In genomic region chr19:49301866-49302252, GRCh38 we compare ENCODE assay signal across 13 cellular contexts. TPM values are rescaled to one million over a fixed set of nuclear protein-coding genes. Genes with fewer than 3 reads are reported as not detected.
DNase-seq lines count a peak whose midpoint lies in the region; ATAC-seq, FAIRE-seq and TF ChIP-seq lines count a peak whose summit lies in the region.
"Had no signal": no experiment of that assay in that cellular context is flagged by ENCODE, and none has a peak within 500 bp of the region (broad histone marks: within the 10 kb centered on the region; RNA-seq: fewer than 3 reads in every experiment).

No MANE protein-coding gene starts in this region.

- H3K23ac ChIP-seq in H1 (ENCODE audit: insufficient read length) = no peak overlapping the region

- BruUV-seq in Panc1 (replicated peaks; lab: Mats Ljungman, UMichigan) (no TSS peak), mammary epithelial cell (replicated peaks; lab: Mats Ljungman, UMichigan) (no TSS peak)

- WGBS in H1 (ENCODE audit: extremely low coverage in 1 of 2, insufficient coverage in 1 of 2, insufficient read length in 1 of 2, insufficient replicate concordance in 2 of 2, low coverage in 1 of 2, low lambda C conversion rate in 2 of 2, missing lambda C conversion rate in 1 of 2), 2 experiments = 85% methylated on average over 5 of the region's 5 CpGs; no CpG with 5 or more reads in 1 of the 2 experiments
- 82% methylated on average over 5 of the region's 5 CpGs for WGBS in suprapubic skin
- WGBS in transverse colon (ENCODE audit: low coverage in 1 of 2), 2 donors = 86% methylated on average over 5 of the region's 5 CpGs; no CpG with 5 or more reads in 1 of the 2 donors
- 78% methylated on average over 5 of the region's 5 CpGs for WGBS in mammary epithelial cell (ENCODE audit: low coverage, missing lambda C conversion rate)

- H3K9ac ChIP-seq in H1 (replicated peaks in 1 of 4; ENCODE audit: extremely low read depth in 1 of 4, low read depth in 3 of 4, low read length in 3 of 4) = no peak overlapping the region
- no peak overlapping the region for H3K9ac ChIP-seq in mammary epithelial cell (ENCODE audit: insufficient read depth, low read length)
- H3K9ac ChIP-seq: BLaER1 had no signal

- H4K20me1 ChIP-seq in H1 (replicated peaks in 1 of 2; ENCODE audit: control insufficient read depth in 1 of 2, insufficient read depth in 2 of 2, low read length in 2 of 2) (no peaks in the 10 kb centered on the region), mammary epithelial cell (ENCODE audit: insufficient read depth, low read length) (no peaks in the 10 kb centered on the region)
- H4K20me1 ChIP-seq: BLaER1 had no signal

- H2BK15ac ChIP-seq in H1 (ENCODE audit: low read length) = no peak overlapping the region; the same call in 1 of the 2 replicates

- in situ Hi-C loops in Panc1 (cut with HindIII; ENCODE audit: low pct_unique_long_range_greater_than_20kb, low sequenced_read_pairs) = no loop called here
- in situ Hi-C loops in transverse colon (cut with MboI; ENCODE audit: low pct_ligation_motif_present in 1 of 4, low pct_unique_long_range_greater_than_20kb in 1 of 4, low sequenced_read_pairs in 3 of 4) = no loop called here
- in situ Hi-C loops in mammary epithelial cell (cut with MboI; ENCODE audit: low sequenced_read_pairs in 2 of 2) = no loop called here

- no peak for TF ChIP-seq CTCF in Panc1 (IDR thresholded peaks at IDR 0.05)
- TF ChIP-seq CTCF in H1 (IDR thresholded peaks at IDR 0.05; ENCODE audit: control extremely low read depth in 1 of 3, insufficient read depth in 1 of 3, low read depth in 1 of 3, low read length in 3 of 3) = no peak
- TF ChIP-seq CTCF in osteocyte (IDR thresholded peaks at IDR 0.05) = no peak
- no peak for TF ChIP-seq CTCF in upper lobe of right lung (IDR thresholded peaks at IDR 0.05)
- no peak for TF ChIP-seq CTCF in suprapubic skin (IDR thresholded peaks at IDR 0.05)
- TF ChIP-seq CTCF in transverse colon (IDR thresholded peaks at IDR 0.05) = no peak
- no peak for TF ChIP-seq CTCF in mammary epithelial cell (conservative IDR thresholded peaks at IDR 0.05 in 1 of 2, IDR thresholded peaks at IDR 0.05 in 1 of 2; ENCODE audit: extremely low read depth in 1 of 2, insufficient read depth in 1 of 2, low read depth in 1 of 2, low read length in 2 of 2)

- no peak overlapping the region for H3K56ac ChIP-seq in H1 (replicated peaks; ENCODE audit: insufficient read length, low read depth, low read length)

- H4K8ac ChIP-seq in H1 (ENCODE audit: extremely low read depth, insufficient read depth, low read length) = peak overlapping the region; percentile 53; the same call in 1 of the 2 replicates

- H3K14ac ChIP-seq in H1 (ENCODE audit: insufficient read length) = no peak overlapping the region

- H2BK12ac ChIP-seq in H1 (ENCODE audit: low read depth, low read length) = peak overlapping the region; percentile 82; the same call in 1 of the 2 replicates

- peak; percentile 45 for ATAC-seq in Panc1
- peak; percentile 28 for ATAC-seq in upper lobe of right lung

- TF ChIP-seq RAD21 in H1 (IDR thresholded peaks at IDR 0.05 in 1 of 2, conservative IDR thresholded peaks at IDR 0.05 in 1 of 2; ENCODE audit: low read depth in 2 of 2, low read length in 2 of 2) = no peak

- no peaks in the 10 kb centered on the region for H3K79me1 ChIP-seq in H1 (ENCODE audit: low read depth, low read length)

- TF ChIP-seq POLR2A in H1 (IDR thresholded peaks at IDR 0.05; ENCODE audit: control extremely low read depth in 1 of 2, low read depth in 2 of 2, low read length in 2 of 2) (no peak), suprapubic skin (IDR thresholded peaks at IDR 0.05) (no peak), transverse colon (IDR thresholded peaks at IDR 0.05) (no peak)

- DNase-seq in Panc1 (ENCODE audit: low read depth, low spot score) (no peak), H1 (ENCODE audit: low read depth in 1 of 2, low spot score in 2 of 2) (peak in 1 of 2 experiments; percentile 38), osteocyte (ENCODE audit: extremely low spot score, unreplicated experiment) (peak; percentile 75), upper lobe of right lung (no peak), suprapubic skin (ENCODE audit: low spot score in 2 of 2) (no peak), transverse colon (no peak), mammary epithelial cell (no peak)
- DNase-seq in activated CD4-positive, alpha-beta T cell treated with anti-CD3 and anti-CD28 coated beads, Interleukin-2, amount 50 U/mL, for 48 hours = no peak
- DNase-seq: GF-D8 had no signal

- H4K5ac ChIP-seq in H1 (ENCODE audit: insufficient read length, low read depth, low read length) = no peak overlapping the region

- H3K27ac ChIP-seq in Panc1 (ENCODE audit: low read length) (no peak overlapping the region), H1 (ENCODE audit: low read depth, low read length) (no peak overlapping the region), upper lobe of right lung (no peak overlapping the region), suprapubic skin (no peak overlapping the region), transverse colon (no peak overlapping the region), mammary epithelial cell (ENCODE audit: insufficient read depth, low read depth, low read length) (no peak overlapping the region)
- H3K27ac ChIP-seq: BLaER1 had no signal

- dilution Hi-C loops in mammary epithelial cell (cut with HindIII; ENCODE audit: low sequenced_read_pairs) = no loop called here

- POLR2A ChIA-PET in Panc1 (lab: Charles Lee) (no interaction called here), H1 (lab: Charles Lee; ENCODE audit: partially characterized antibody) (interaction anchor here (0.6 to 1.7 kb wide), 4 partner anchors 12 to 36 kb away, joined by 3 to 7 read pairs (median 4); no protein-coding TSS in a partner anchor)

- peaks cover 14% of the 10 kb centered on the region for H3K9me3 Mint-ChIP-seq in osteocyte (ENCODE audit: unreplicated experiment)

- peaks cover 10% of the 10 kb centered on the region for H3K36me3 Mint-ChIP-seq in osteocyte (ENCODE audit: unreplicated experiment)

- H3K27me3 ChIP-seq in Panc1 (ENCODE audit: control insufficient read depth, insufficient read depth, low read length) = no peaks in the 10 kb centered on the region
- H3K27me3 ChIP-seq in H1 (replicated peaks in 1 of 4; ENCODE audit: control insufficient read depth in 3 of 4, extremely low read depth in 1 of 4, insufficient read depth in 3 of 4, low read length in 3 of 4) = no peaks in the 10 kb centered on the region
- no peaks in the 10 kb centered on the region for H3K27me3 ChIP-seq in upper lobe of right lung
- H3K27me3 ChIP-seq in suprapubic skin = no peaks in the 10 kb centered on the region
- H3K27me3 ChIP-seq in transverse colon = no peaks in the 10 kb centered on the region
- peaks cover 2% of the 10 kb centered on the region for H3K27me3 ChIP-seq in mammary epithelial cell (ENCODE audit: insufficient read depth, low read length)
- H3K27me3 ChIP-seq: BLaER1 had no signal

- CTCF ChIA-PET in Panc1 (lab: Charles Lee) (no interaction called here), H1 (lab: Charles Lee; ENCODE audit: partially characterized antibody) (interaction anchor here (0.7 to 3.3 kb wide), 47 partner anchors 8 to 322 kb away, joined by 3 to 29 read pairs (median 5); partner anchors contain the start of gene CD37), mammary epithelial cell (lab: Charles Lee; ENCODE audit: low non-redundant PET) (interaction anchor here (0.5 to 0.6 kb wide), 2 partner anchors 15 to 80 kb away, joined by 3 to 11 read pairs; no protein-coding TSS in a partner anchor)

- H3K9me3 ChIP-seq in Panc1 (ENCODE audit: control insufficient read depth, insufficient read depth, low read depth, low read length) (no peaks in the 10 kb centered on the region), H1 (ENCODE audit: insufficient read depth in 2 of 2, low read depth in 1 of 2, low read length in 1 of 2) (no peaks in the 10 kb centered on the region), upper lobe of right lung (no peaks in the 10 kb centered on the region), suprapubic skin (no peaks in the 10 kb centered on the region), transverse colon (peaks cover 0 to 4% of the 10 kb centered on the region in 2 donors), mammary epithelial cell (replicated peaks; ENCODE audit: insufficient read depth, low read length) (no peaks in the 10 kb centered on the region)
- H3K9me3 ChIP-seq: BLaER1 had no signal

- H3K4me1 ChIP-seq in Panc1 (ENCODE audit: control insufficient read depth, insufficient read depth, low read length) (no peaks in the 10 kb centered on the region; the same call in 1 of the 2 replicates), H1 (replicated peaks in 1 of 4; ENCODE audit: control insufficient read depth in 3 of 4, insufficient read depth in 4 of 4, low read length in 3 of 4) (no peaks in the 10 kb centered on the region; a peak in 2 of 7 replicates), upper lobe of right lung (no peaks in the 10 kb centered on the region), suprapubic skin (peaks cover 6% of the 10 kb centered on the region), transverse colon (no peaks in the 10 kb centered on the region), mammary epithelial cell (ENCODE audit: insufficient read depth, low read length) (no peaks in the 10 kb centered on the region)
- H3K4me1 ChIP-seq: BLaER1 had no signal

- TF ChIP-seq EP300 in H1 (IDR thresholded peaks at IDR 0.05; ENCODE audit: borderline replicate concordance in 1 of 2, low read depth in 2 of 2, low read length in 2 of 2) (no peak), suprapubic skin (IDR thresholded peaks at IDR 0.05) (no peak), transverse colon (IDR thresholded peaks at IDR 0.05; ENCODE audit: low read depth) (no peak)

- no peak overlapping the region for H2AK5ac ChIP-seq in H1 (ENCODE audit: low read depth, low read length)

- intact Hi-C loops in Panc1 (cut with micrococcal nuclease; ENCODE audit: unreplicated experiment) (no loop called here), upper lobe of right lung (cut with DNase I) (no loop called here), transverse colon (cut with DNase I; ENCODE audit: low total_unique reads) (no loop called here), mammary epithelial cell (cut with micrococcal nuclease) (loop anchor here (1.0 kb wide), 2 partner anchors 36 to 76 kb away; no protein-coding TSS in a partner anchor)

- H3K4me3 ChIP-seq in Panc1 (ENCODE audit: low read depth in 2 of 2, low read length in 2 of 2) (no peak overlapping the region), H1 (ENCODE audit: extremely low read depth in 1 of 4, insufficient read depth in 2 of 4, low read depth in 3 of 4, low read length in 4 of 4) (no peak overlapping the region), upper lobe of right lung (no peak overlapping the region), suprapubic skin (no peak overlapping the region), transverse colon (no peak overlapping the region), mammary epithelial cell (replicated peaks in 1 of 3; ENCODE audit: insufficient read depth in 1 of 3, low read depth in 2 of 3, low read length in 3 of 3) (no peak overlapping the region)
- H3K4me3 ChIP-seq: BLaER1 had no signal

- no peak overlapping the region for H2BK5ac ChIP-seq in H1 (ENCODE audit: low read depth, low read length)

- H3K4me1 Mint-ChIP-seq in osteocyte (ENCODE audit: unreplicated experiment) = peaks cover 8% of the 10 kb centered on the region

- H2AFZ ChIP-seq in H1 (ENCODE audit: low read length) (no peak overlapping the region), mammary epithelial cell (ENCODE audit: low read depth, low read length) (no peak overlapping the region)

- H3K4me2 ChIP-seq in H1 (ENCODE audit: insufficient read depth in 1 of 2, low read depth in 2 of 2, low read length in 2 of 2) (no peak overlapping the region), mammary epithelial cell (ENCODE audit: insufficient read depth, low read depth, low read length) (no peak overlapping the region)
- H3K4me2 ChIP-seq: BLaER1 had no signal

- no peak overlapping the region for H3K18ac ChIP-seq in H1 (ENCODE audit: extremely low read depth, low read length)

- no peak for FAIRE-seq in H1 (lab: Jason Lieb, UNC)

- no peaks in the 10 kb centered on the region for H3K23me2 ChIP-seq in H1 (ENCODE audit: low read depth, low read length)

- no peaks in the 10 kb centered on the region for H3K36me3 ChIP-seq in Panc1 (ENCODE audit: control insufficient read depth, insufficient read depth, low read length)
- H3K36me3 ChIP-seq in H1 (ENCODE audit: control insufficient read depth in 2 of 4, insufficient read depth in 4 of 4, low read length in 3 of 4) = no peaks in the 10 kb centered on the region
- H3K36me3 ChIP-seq in upper lobe of right lung = no peaks in the 10 kb centered on the region
- no peaks in the 10 kb centered on the region for H3K36me3 ChIP-seq in suprapubic skin
- no peaks in the 10 kb centered on the region for H3K36me3 ChIP-seq in transverse colon
- H3K36me3 ChIP-seq in mammary epithelial cell (ENCODE audit: insufficient read depth, low read length) = no peaks in the 10 kb centered on the region
- H3K36me3 ChIP-seq: BLaER1 had no signal

- H3K27ac Mint-ChIP-seq in osteocyte (ENCODE audit: unreplicated experiment) = no peak overlapping the region

- no peak overlapping the region for H3K4ac ChIP-seq in H1 (replicated peaks; ENCODE audit: insufficient read length, low read depth, low read length)

- H3K4me3 Mint-ChIP-seq in osteocyte (ENCODE audit: unreplicated experiment) = no peak overlapping the region

- no peak overlapping the region for H2BK120ac ChIP-seq in H1 (replicated peaks; ENCODE audit: low read depth, low read length)

- no peak overlapping the region for H4K91ac ChIP-seq in H1 (replicated peaks; ENCODE audit: insufficient read length, low read length)

- no peak overlapping the region for H2BK20ac ChIP-seq in H1 (ENCODE audit: low read length)

- no peaks in the 10 kb centered on the region for H3K27me3 Mint-ChIP-seq in osteocyte (ENCODE audit: unreplicated experiment)
- H3K27me3 Mint-ChIP-seq: IgD-negative memory B cell had no signal

- H3K79me2 ChIP-seq in H1 (ENCODE audit: control insufficient read depth in 1 of 2, insufficient read depth in 2 of 2, low read length in 2 of 2) = no peaks in the 10 kb centered on the region
- no peaks in the 10 kb centered on the region for H3K79me2 ChIP-seq in mammary epithelial cell (ENCODE audit: insufficient read depth, low read length)

RNA-seq across cellular contexts. Expression of gene SLC6A16, which starts 23.1 kb away (rescaled TPM):
- total RNA-seq in Panc1 (2021; ENCODE audit: unreplicated experiment) (1.3 TPM), osteocyte (5.3 and 6.0 TPM in 2 replicates), upper lobe of right lung (4.5 TPM), suprapubic skin (1 to 10 TPM in 1 of 4 donors, under 1 TPM in 2, not detected in 1; 0.23 to 1.4 (median 0.34) TPM), transverse colon (under 1 TPM in 3 of 4 donors, not detected in 1; 0.40 to 0.75 (median 0.48) TPM), mammary epithelial cell (under 1 TPM; 0.17 to 0.59 TPM)
- polyA plus RNA-seq in Panc1 (2012; ENCODE audit: insufficient read length) = 0.19 TPM
- total RNA-seq in H1 (2021; fragmentation: NEBNext Ultra II Directional; extraction: Animal tissue kit (Norgen Biotek cat#: 25700)) = 1.5 and 1.7 TPM in 2 replicates
- polyA plus RNA-seq in H1 (2011; rRNA removed) (0.93 and 1.1 TPM in 2 replicates), mammary epithelial cell (0.01 TPM)
- 0.85 TPM for polyA plus RNA-seq in H1 (2011; cell fraction: cytosol; rRNA removed)
- polyA plus RNA-seq in H1 (2011; cell fraction: nucleus; rRNA removed) = 2.5 TPM
- polyA plus RNA-seq in H1 (2012, experiment 1 of 2) = 0.86 to 1.9 TPM (median 1.6 TPM) in 4 replicates
- 1.1 TPM for polyA plus RNA-seq in H1 (2012, experiment 2 of 2)
- 0.39 TPM for polyA plus RNA-seq in H1 (2013, experiment 1 of 2)
- polyA plus RNA-seq in H1 (2013, experiment 2 of 2) = 0.59 TPM
- 1.1 and 1.3 TPM in 2 replicates for polyA minus RNA-seq in H1 (2011; rRNA and poly(A)+ RNA removed)
- 0.95 TPM for polyA minus RNA-seq in H1 (2011; cell fraction: cytosol; rRNA and poly(A)+ RNA removed)
- 2.7 TPM for polyA minus RNA-seq in H1 (2011; cell fraction: nucleus; rRNA and poly(A)+ RNA removed)
- not detected for polyA minus RNA-seq in mammary epithelial cell
- total RNA-seq: HT1080 had no signal

RNA-seq across cellular contexts. Expression of gene CD37, which starts 33.3 kb away (rescaled TPM):
- total RNA-seq in Panc1 (2021; ENCODE audit: unreplicated experiment) (0.33 TPM), osteocyte (not detected in 2 replicates), upper lobe of right lung (101 TPM), suprapubic skin (10 to 100 TPM in 1 of 4 donors, 1 to 10 TPM in 3; 2.9 to 25.7 (median 5.0) TPM), transverse colon (10 to 100 TPM in 3 of 4 donors, 1 to 10 TPM in 1; 8.5 to 24.0 (median 13.3) TPM), mammary epithelial cell (not detected)
- 10.0 TPM for polyA plus RNA-seq in Panc1 (2012; ENCODE audit: insufficient read length)
- total RNA-seq in H1 (2021; fragmentation: NEBNext Ultra II Directional; extraction: Animal tissue kit (Norgen Biotek cat#: 25700)) = not detected in 2 replicates
- polyA plus RNA-seq in H1 (2011; rRNA removed) (not detected in 2 replicates), mammary epithelial cell (not detected)
- not detected for polyA plus RNA-seq in H1 (2011; cell fraction: cytosol; rRNA removed)
- 0.16 TPM for polyA plus RNA-seq in H1 (2011; cell fraction: nucleus; rRNA removed)
- polyA plus RNA-seq in H1 (2012, experiment 1 of 2) = 1.9 to 55.2 TPM (median 3.7 TPM) in 4 replicates
- polyA plus RNA-seq in H1 (2012, experiment 2 of 2) = 77.7 TPM
- 0.24 TPM for polyA plus RNA-seq in H1 (2013, experiment 1 of 2)
- polyA plus RNA-seq in H1 (2013, experiment 2 of 2) = 0.37 TPM
- polyA minus RNA-seq in H1 (2011; rRNA and poly(A)+ RNA removed) = not detected in 2 replicates
- polyA minus RNA-seq in H1 (2011; cell fraction: cytosol; rRNA and poly(A)+ RNA removed) = not detected
- polyA minus RNA-seq in H1 (2011; cell fraction: nucleus; rRNA and poly(A)+ RNA removed) = not detected
- not detected for polyA minus RNA-seq in mammary epithelial cell
- total RNA-seq: A673, HT1080 had no signal
